ENCODE assay signal across 9 cellular contexts in the genomic region with DNA sequence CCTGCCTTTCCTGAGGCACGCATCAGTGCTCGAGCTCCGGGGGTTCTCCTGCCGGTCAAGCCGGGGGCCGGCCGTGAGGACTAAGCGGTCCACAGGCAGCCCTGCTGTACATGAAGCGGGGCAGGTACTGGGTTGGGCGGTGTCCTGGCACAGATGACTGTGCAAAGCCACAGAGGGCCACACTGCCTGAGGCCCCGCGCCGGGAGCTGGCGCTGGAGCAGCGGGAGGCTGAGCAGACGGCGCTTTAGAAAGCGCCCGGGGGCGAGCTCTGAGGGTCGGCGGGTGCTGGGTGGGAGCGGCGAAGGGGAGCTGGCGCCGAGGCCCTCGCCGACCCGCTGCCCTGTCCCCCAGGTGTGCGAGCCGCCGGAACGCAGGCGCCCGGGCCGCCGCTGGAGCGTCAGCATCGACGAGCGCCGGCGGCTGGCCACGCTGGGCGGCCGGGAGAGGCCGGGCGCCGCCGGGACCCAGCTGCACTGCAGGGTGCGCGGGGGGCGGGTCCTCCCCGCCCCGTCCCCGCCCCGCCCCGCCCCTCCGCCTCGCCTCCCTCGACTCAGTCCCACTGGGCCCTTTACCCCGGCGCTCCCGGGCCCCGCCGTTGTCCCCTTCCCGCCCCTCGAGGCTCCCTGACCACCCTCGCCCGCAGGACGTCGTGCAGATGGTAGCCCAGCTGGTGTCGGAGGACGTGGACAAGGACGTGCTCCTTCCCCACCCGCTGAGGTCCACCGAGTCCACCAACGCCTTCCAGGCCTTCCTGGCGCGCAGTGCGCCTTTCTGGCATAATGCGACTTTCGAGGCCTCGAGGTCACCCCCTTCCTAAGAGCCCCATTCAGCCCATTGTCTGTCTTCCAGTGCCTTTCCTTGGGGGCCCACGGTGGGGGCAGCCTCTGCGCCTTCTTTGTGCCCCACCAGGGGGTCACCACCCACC. TPM values are rescaled to one million over a fixed set of nuclear protein-coding genes. Genes with fewer than 3 reads are reported as not detected.
DNase-seq lines count a peak whose midpoint lies in the region; ATAC-seq and TF ChIP-seq lines count a peak whose summit lies in the region.
"Had no signal": no experiment of that assay in that cellular context is flagged by ENCODE, and none has a peak within 500 bp of the region (broad histone marks: within the 10 kb centered on the region; RNA-seq: fewer than 3 reads in every experiment).

No MANE protein-coding gene starts in this region.

- no peaks in the 10 kb centered on the region for H3K9me3 Mint-ChIP-seq in stimulated activated naive CD8-positive, alpha-beta T cell treated with anti-CD3 and anti-CD28 coated beads, Interleukin-15, Interleukin-2, amounts not matched to agents 100 ng/mL and 50 ng/mL, for 24 hours

- no peak overlapping the region for H3K27ac Mint-ChIP-seq in stimulated activated naive CD8-positive, alpha-beta T cell treated with anti-CD3 and anti-CD28 coated beads, Interleukin-15, Interleukin-2, amounts not matched to agents 100 ng/mL and 50 ng/mL, for 24 hours

- peaks cover 18% of the 10 kb centered on the region for H3K4me1 ChIP-seq in body of pancreas

- H3K4me3 Mint-ChIP-seq in stimulated activated naive CD8-positive, alpha-beta T cell treated with anti-CD3 and anti-CD28 coated beads, Interleukin-15, Interleukin-2, amounts not matched to agents 100 ng/mL and 50 ng/mL, for 24 hours: peak overlapping the region; percentile 52

- no peak for TF ChIP-seq POLR2A in body of pancreas (IDR thresholded peaks at IDR 0.05)

- no peak overlapping the region for H3K27ac ChIP-seq in body of pancreas
- H3K27ac ChIP-seq: ovary had no signal

- H3K36me3 Mint-ChIP-seq in stimulated activated naive CD8-positive, alpha-beta T cell treated with anti-CD3 and anti-CD28 coated beads, Interleukin-15, Interleukin-2, amounts not matched to agents 100 ng/mL and 50 ng/mL, for 24 hours (ENCODE audit: low read depth): no peaks in the 10 kb centered on the region

- WGBS in body of pancreas, 2 donors: 13 to 30% methylated on average over 18 to 74 of the region's 86 CpGs

- peaks cover 8% of the 10 kb centered on the region for H3K4me1 Mint-ChIP-seq in stimulated activated naive CD8-positive, alpha-beta T cell treated with anti-CD3 and anti-CD28 coated beads, Interleukin-15, Interleukin-2, amounts not matched to agents 100 ng/mL and 50 ng/mL, for 24 hours (ENCODE audit: low read depth)

- H3K9me3 ChIP-seq in body of pancreas: no peaks in the 10 kb centered on the region
- H3K9me3 ChIP-seq: ovary had no signal

- peak; percentile 73 for DNase-seq in DMS 273 (lab: John Stamatoyannopoulos, UW; ENCODE audit: unreplicated experiment)
- DNase-seq in DMS 273 treated with DMSO at 0.1 percent for 48 hours (lab: John Stamatoyannopoulos, UW): no peak
- peak; percentile 48 for DNase-seq in NCI-H1694 treated with DMSO at 0.1 percent for 48 hours (lab: John Stamatoyannopoulos, UW)
- DNase-seq in body of pancreas: peak; percentile 47 to 69 (median 56)
- peak; percentile 42 for DNase-seq in iris pigment epithelial cell (ENCODE audit: low read depth)
- no peak for DNase-seq in SK-N-DZ (ENCODE audit: low spot score)

- intact Hi-C loops in body of pancreas (cut with DNase I): no loop called here

- no peaks in the 10 kb centered on the region for H3K36me3 ChIP-seq in body of pancreas (replicated peaks in 1 of 2; ENCODE audit: insufficient read depth in 1 of 2, low read depth in 2 of 2)
- H3K36me3 ChIP-seq: ovary had no signal

- H3K27me3 Mint-ChIP-seq in stimulated activated naive CD8-positive, alpha-beta T cell treated with anti-CD3 and anti-CD28 coated beads, Interleukin-15, Interleukin-2, amounts not matched to agents 100 ng/mL and 50 ng/mL, for 24 hours: peaks cover 26% of the 10 kb centered on the region

- TF ChIP-seq CTCF in body of pancreas (IDR thresholded peaks at IDR 0.05): no peak

- peak; percentile 79 for ATAC-seq in body of pancreas
- ATAC-seq in GM19324 (IDR thresholded peaks at IDR 0.05; ENCODE audit: low FRiP score, unreplicated experiment): no peak

- H3K27me3 ChIP-seq in body of pancreas: no peaks in the 10 kb centered on the region
- H3K27me3 ChIP-seq: ovary had no signal

- H3K4me3 ChIP-seq in body of pancreas: no peak overlapping the region
- H3K4me3 ChIP-seq: ovary had no signal

RNA-seq across cellular contexts. Expression of a gene that starts 8.3 kb away (rescaled TPM):
- 10 to 100 TPM; 69.8 to 92.6 TPM for total RNA-seq in body of pancreas
- 42.8 and 47.4 TPM in 2 replicates for polyA plus RNA-seq in SK-N-DZ (2014; cell fraction: cytosol; rRNA removed)
- polyA plus RNA-seq in SK-N-DZ (2014; cell fraction: nucleus; rRNA removed): 335 and 376 TPM in 2 replicates

RNA-seq across cellular contexts. Expression of a gene that starts 12.9 kb away (rescaled TPM):
- under 1 TPM in 1 of 2 donors, not detected in 1; 0.33 TPM for total RNA-seq in body of pancreas
- polyA plus RNA-seq in SK-N-DZ (2014; cell fraction: cytosol; rRNA removed): not detected in 2 replicates
- polyA plus RNA-seq in SK-N-DZ (2014; cell fraction: nucleus; rRNA removed): 1.1 and 2.3 TPM in 2 replicates

Comparison
In these comparisons a context has a peak if more than half of its experiments do, and no peak if none do; other contexts are left out.
1. DNase-seq: peak in DMS 273 (single experiment), NCI-H1694 treated with DMSO at 0.1 percent for 48 hours (single experiment), body of pancreas (4 of 4) and iris pigment epithelial cell (single experiment); none in DMS 273 treated with DMSO at 0.1 percent for 48 hours (single experiment) and SK-N-DZ (single experiment).